ENCODE assay signal across 1 cellular context in the genomic region with DNA sequence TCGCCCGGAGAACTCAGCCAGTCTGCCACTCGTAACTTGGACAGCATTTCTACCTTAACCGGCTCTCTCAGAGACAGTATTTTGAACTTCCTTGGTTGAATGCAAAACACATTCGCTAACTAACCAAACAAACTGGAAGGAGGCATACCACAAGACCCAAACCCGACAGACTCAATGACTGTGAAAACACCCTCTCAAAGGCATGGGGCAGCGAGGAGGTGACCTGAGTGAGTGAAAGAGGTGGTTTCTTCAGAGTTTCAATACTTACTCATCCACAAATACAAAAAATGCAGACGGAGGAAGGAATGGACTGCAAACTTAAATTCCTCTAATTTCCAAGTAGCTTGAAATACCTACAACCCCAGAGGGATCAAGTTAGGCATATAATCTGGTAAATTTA.
TF ChIP-seq lines count a peak whose summit lies in the region.

No MANE protein-coding gene starts in this region.

TF ChIP-seq in WTC11, 78 proteins besides CTCF, POLR2A, EP300 and RAD21 (continued from another document):
- TF ChIP-seq, protein P1, sequence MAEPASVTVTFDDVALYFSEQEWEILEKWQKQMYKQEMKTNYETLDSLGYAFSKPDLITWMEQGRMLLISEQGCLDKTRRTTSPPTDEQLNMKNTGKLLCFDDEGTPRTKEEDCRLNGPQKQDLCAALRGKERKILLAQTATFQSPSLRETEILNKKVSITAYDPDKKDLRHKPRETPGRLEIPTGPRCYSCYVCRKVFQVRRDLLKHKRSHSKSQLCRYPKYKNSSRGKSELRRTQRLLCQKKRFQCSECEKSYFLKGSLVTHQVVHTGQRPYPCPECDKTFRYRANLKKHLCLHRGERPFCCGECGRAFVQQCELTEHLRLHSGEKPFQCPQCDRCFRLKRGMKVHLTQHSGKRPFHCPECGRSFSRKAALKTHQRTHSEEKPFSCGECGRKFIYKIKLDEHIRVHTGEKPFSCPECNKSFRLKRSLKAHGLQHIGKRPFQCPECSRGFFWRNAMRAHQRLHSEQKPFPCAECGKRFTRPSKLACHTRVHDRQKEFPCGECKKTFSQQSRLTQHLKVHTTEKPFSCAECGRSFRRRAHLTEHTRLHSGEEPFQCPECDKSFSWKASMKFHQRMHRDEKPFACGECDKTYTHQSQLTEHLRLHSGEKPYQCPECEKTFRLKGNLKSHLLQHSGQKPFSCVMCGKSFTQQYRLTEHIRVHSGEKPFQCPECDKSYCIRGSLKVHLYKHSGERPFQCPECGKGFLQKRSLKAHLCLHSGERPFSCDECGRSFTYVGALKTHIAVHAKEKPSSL (CRISPR knock-in tag; conservative IDR thresholded peaks at IDR 0.05): no peak
- TF ChIP-seq TP53 (CRISPR knock-in tag; IDR thresholded peaks at IDR 0.05) (no peak), SMAD4 (CRISPR knock-in tag; IDR thresholded peaks at IDR 0.05) (no peak), JAZF1 (CRISPR knock-in tag; IDR thresholded peaks at IDR 0.05) (no peak), ETV6 (CRISPR knock-in tag; IDR thresholded peaks at IDR 0.05) (no peak), SOX15 (CRISPR knock-in tag; IDR thresholded peaks at IDR 0.05) (no peak), OVOL2 (CRISPR knock-in tag; IDR thresholded peaks at IDR 0.05; ENCODE audit: borderline replicate concordance) (no peak), RELA (CRISPR knock-in tag; IDR thresholded peaks at IDR 0.05; ENCODE audit: borderline replicate concordance) (no peak), ZNF121 (CRISPR knock-in tag; IDR thresholded peaks at IDR 0.05) (no peak)
- TF ChIP-seq, protein P2, sequence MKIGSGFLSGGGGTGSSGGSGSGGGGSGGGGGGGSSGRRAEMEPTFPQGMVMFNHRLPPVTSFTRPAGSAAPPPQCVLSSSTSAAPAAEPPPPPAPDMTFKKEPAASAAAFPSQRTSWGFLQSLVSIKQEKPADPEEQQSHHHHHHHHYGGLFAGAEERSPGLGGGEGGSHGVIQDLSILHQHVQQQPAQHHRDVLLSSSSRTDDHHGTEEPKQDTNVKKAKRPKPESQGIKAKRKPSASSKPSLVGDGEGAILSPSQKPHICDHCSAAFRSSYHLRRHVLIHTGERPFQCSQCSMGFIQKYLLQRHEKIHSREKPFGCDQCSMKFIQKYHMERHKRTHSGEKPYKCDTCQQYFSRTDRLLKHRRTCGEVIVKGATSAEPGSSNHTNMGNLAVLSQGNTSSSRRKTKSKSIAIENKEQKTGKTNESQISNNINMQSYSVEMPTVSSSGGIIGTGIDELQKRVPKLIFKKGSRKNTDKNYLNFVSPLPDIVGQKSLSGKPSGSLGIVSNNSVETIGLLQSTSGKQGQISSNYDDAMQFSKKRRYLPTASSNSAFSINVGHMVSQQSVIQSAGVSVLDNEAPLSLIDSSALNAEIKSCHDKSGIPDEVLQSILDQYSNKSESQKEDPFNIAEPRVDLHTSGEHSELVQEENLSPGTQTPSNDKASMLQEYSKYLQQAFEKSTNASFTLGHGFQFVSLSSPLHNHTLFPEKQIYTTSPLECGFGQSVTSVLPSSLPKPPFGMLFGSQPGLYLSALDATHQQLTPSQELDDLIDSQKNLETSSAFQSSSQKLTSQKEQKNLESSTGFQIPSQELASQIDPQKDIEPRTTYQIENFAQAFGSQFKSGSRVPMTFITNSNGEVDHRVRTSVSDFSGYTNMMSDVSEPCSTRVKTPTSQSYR (CRISPR knock-in tag; IDR thresholded peaks at IDR 0.05): no peak
